ENCODE assay signal across 8 cellular contexts in genomic region chr14:93975791-93976476, GRCh38. TPM values are rescaled to one million over a fixed set of nuclear protein-coding genes. Genes with fewer than 3 reads are reported as not detected.
DNase-seq lines count a peak whose midpoint lies in the region; ATAC-seq lines count a peak whose summit lies in the region.
"Had no signal": no experiment of that assay in that cellular context is flagged by ENCODE, and none has a peak within 500 bp of the region (broad histone marks: within the 10 kb centered on the region; RNA-seq: fewer than 3 reads in every experiment).

No MANE protein-coding gene starts in this region.

- in situ Hi-C loops in G401 (cut with HindIII; ENCODE audit: low sequenced_read_pairs), result no loop called here

- DNase-seq in RPMI7951 (ENCODE audit: low read depth) (peak; percentile 43), hepatic stellate cell (ENCODE audit: low spot score) (peak; percentile 70), G401 (ENCODE audit: low spot score) (no peak), amniotic stem cell (lab: John Stamatoyannopoulos, UW) (no peak), HuH-7 (ENCODE audit: low spot score) (no peak)

- ATAC-seq in GM18867 (IDR thresholded peaks at IDR 0.05; ENCODE audit: unreplicated experiment) (peak; percentile 79), HG02588 (IDR thresholded peaks at IDR 0.05; ENCODE audit: unreplicated experiment) (peak; percentile 69)

RNA-seq across cellular contexts. Expression of gene ASB2, which starts 0.4 kb away (rescaled TPM):
- total RNA-seq in RPMI7951 (2014; rRNA removed; shearing (Covaris generic)), result 0.36 and 0.78 TPM in 2 replicates
- total RNA-seq in G401 (2014; rRNA removed; shearing (Covaris generic)), result 7.9 and 9.9 TPM in 2 replicates

RNA-seq across cellular contexts. Expression of gene CCDC197, which starts 21.2 kb away (rescaled TPM):
- total RNA-seq in RPMI7951 (2014; rRNA removed; shearing (Covaris generic)), result not detected in 2 replicates
- not detected in 2 replicates for total RNA-seq in G401 (2014; rRNA removed; shearing (Covaris generic))
- total RNA-seq: glomerular endothelial cell had no signal

RNA-seq across cellular contexts. Expression of gene FAM181A, which starts 48.8 kb away (rescaled TPM):
- not detected in 2 replicates for total RNA-seq in RPMI7951 (2014; rRNA removed; shearing (Covaris generic))
- not detected in 2 replicates for total RNA-seq in G401 (2014; rRNA removed; shearing (Covaris generic))
- total RNA-seq: glomerular endothelial cell had no signal

RNA-seq across cellular contexts. Expression of gene OTUB2, which starts 50.2 kb away (rescaled TPM):
- 1.5 and 1.6 TPM in 2 replicates for total RNA-seq in RPMI7951 (2014; rRNA removed; shearing (Covaris generic))
- total RNA-seq in G401 (2014; rRNA removed; shearing (Covaris generic)), result 1.5 and 3.3 TPM in 2 replicates

Comparison
In these comparisons a context has a peak if more than half of its experiments do, and no peak if none do; other contexts are left out.
1. DNase-seq: peak in RPMI7951 (single experiment) and hepatic stellate cell (single experiment); none in G401 (single experiment), amniotic stem cell (single experiment) and HuH-7 (single experiment).